Comparison of ENCODE assay signal across 14 cellular contexts in genomic region chr3:26018889-26019288, GRCh38.
A peak's percentile ranks its signal among the peaks of the same experiment; 100 is the strongest.
DNase-seq lines count a peak whose midpoint lies in the region; ATAC-seq and TF ChIP-seq lines count a peak whose summit lies in the region.
"Had no signal": no experiment of that assay in that cellular context is flagged by ENCODE, and none has a peak within 500 bp of the region (broad histone marks: within the 10 kb centered on the region; RNA-seq: fewer than 3 reads in every experiment).

No MANE protein-coding gene starts in this region.

- TF ChIP-seq CTCF in left ventricle myocardium inferior (IDR thresholded peaks at IDR 0.05; ENCODE audit: borderline replicate concordance): no peak

- no peaks in the 10 kb centered on the region for H3K36me3 ChIP-seq in left ventricle myocardium inferior

- DNase-seq in left ventricle myocardium inferior: no peak
- DNase-seq in Right ventricle myocardium superior: no peak
- DNase-seq in KBM-7: peak; percentile 91
- DNase-seq in SK-N-DZ (ENCODE audit: low spot score): peak; percentile 64
- no peak for DNase-seq in anterior cingulate cortex (lab: John Stamatoyannopoulos, UW)
- no peak for DNase-seq in DMS79 treated with DMSO at 0.1 percent for 48 hours (lab: John Stamatoyannopoulos, UW)
- no peak for DNase-seq in medulla oblongata (ENCODE audit: extremely low spot score)
- DNase-seq: Caco-2; CD4-positive, alpha-beta T cell; GF-D8; H9 had no signal

- no peaks in the 10 kb centered on the region for H3K27me3 ChIP-seq in left ventricle myocardium inferior (ENCODE audit: low read depth)

- no peak overlapping the region for H3K4me3 ChIP-seq in left ventricle myocardium inferior
- H3K4me3 ChIP-seq: GM12878 had no signal

- H3K27ac ChIP-seq in left ventricle myocardium inferior (replicated peaks): peak overlapping the region; percentile 5
- H3K27ac ChIP-seq: C4-2B had no signal

- H3K4me1 ChIP-seq in left ventricle myocardium inferior: no peaks in the 10 kb centered on the region
- H3K4me1 ChIP-seq: Caco-2 had no signal

- H3K9me3 ChIP-seq in left ventricle myocardium inferior (replicated peaks): peaks cover 19% of the 10 kb centered on the region
- H3K9me3 ChIP-seq: Caco-2 had no signal

- no peak for ATAC-seq in Right ventricle myocardium superior (ENCODE audit: poor library complexity)
- ATAC-seq: GM12878, HepG2 had no signal

- intact Hi-C loops in left ventricle myocardium inferior (cut with micrococcal nuclease) (no loop called here), Right ventricle myocardium superior (cut with DNase I) (no loop called here)

- in situ Hi-C loops in KBM-7 (cut with MboI; ENCODE audit: low pct_unique_long_range_greater_than_20kb, low sequenced_read_pairs): no loop called here

Comparison
In these comparisons a context has a peak if more than half of its experiments do, and no peak if none do; other contexts are left out.
1. DNase-seq: peak in KBM-7 (single experiment) and SK-N-DZ (single experiment); none in left ventricle myocardium inferior (single experiment), Right ventricle myocardium superior (single experiment), anterior cingulate cortex (0 of 58), DMS79 treated with DMSO at 0.1 percent for 48 hours (single experiment) and medulla oblongata (single experiment).